8 cellular contexts compared by ENCODE assay signal in genomic region chr17:27293898-27294688, GRCh38. TPM values are rescaled to one million over a fixed set of nuclear protein-coding genes. Genes with fewer than 3 reads are reported as not detected.
DNase-seq lines count a peak whose midpoint lies in the region; ATAC-seq and TF ChIP-seq lines count a peak whose summit lies in the region.

A gene with protein sequence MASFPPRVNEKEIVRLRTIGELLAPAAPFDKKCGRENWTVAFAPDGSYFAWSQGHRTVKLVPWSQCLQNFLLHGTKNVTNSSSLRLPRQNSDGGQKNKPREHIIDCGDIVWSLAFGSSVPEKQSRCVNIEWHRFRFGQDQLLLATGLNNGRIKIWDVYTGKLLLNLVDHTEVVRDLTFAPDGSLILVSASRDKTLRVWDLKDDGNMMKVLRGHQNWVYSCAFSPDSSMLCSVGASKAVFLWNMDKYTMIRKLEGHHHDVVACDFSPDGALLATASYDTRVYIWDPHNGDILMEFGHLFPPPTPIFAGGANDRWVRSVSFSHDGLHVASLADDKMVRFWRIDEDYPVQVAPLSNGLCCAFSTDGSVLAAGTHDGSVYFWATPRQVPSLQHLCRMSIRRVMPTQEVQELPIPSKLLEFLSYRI (plus strand): TSS chr17:27294114. CDS start chr17:27294396, 282 bp downstream.

- H3K27me3 Mint-ChIP-seq in activated T-cell treated with anti-CD3 and anti-CD28 coated beads, Interleukin-2, amount 50 U/mL, for 24 hours: no peaks in the 10 kb centered on the region

- H3K9ac ChIP-seq in PC-3 (ENCODE audit: low read length) (peak within 1 kb of the TSS; percentile 96), mucosa of stomach (ENCODE audit: low read length) (peak within 1 kb of the TSS; percentile 99)

- CTCF ChIA-PET in PC-3 (lab: Charles Lee): interaction anchor here (1.5 kb wide), 1 partner anchor 39 kb away, joined by 4 read pairs; no protein-coding TSS in a partner anchor

- 0 out of 2 replicates have a peak, but pooled peaks cover 3% of the 10 kb centered on the region for H3K36me3 ChIP-seq in PC-3 (ENCODE audit: low read depth, low read length)
- no peaks in the 10 kb centered on the region for H3K36me3 ChIP-seq in mucosa of stomach (ENCODE audit: control insufficient read depth, insufficient read depth, low read length)

- peak; percentile 95 for TF ChIP-seq POLR2A in erythroblast (IDR thresholded peaks at IDR 0.05; ENCODE audit: low read length)

- ATAC-seq in GM21723 (IDR thresholded peaks at IDR 0.05; ENCODE audit: unreplicated experiment) (peak; percentile 79), PC-3 (peak; percentile 80)

- H3K9me2 ChIP-seq in PC-3 (replicated peaks; ENCODE audit: low read length): no peaks in the 10 kb centered on the region

- peak within 1 kb of the TSS; percentile 99 for H3K27ac Mint-ChIP-seq in activated T-cell treated with anti-CD3 and anti-CD28 coated beads, Interleukin-2, amount 50 U/mL, for 24 hours

- H3K4me3 Mint-ChIP-seq in activated T-cell treated with anti-CD3 and anti-CD28 coated beads, Interleukin-2, amount 50 U/mL, for 24 hours: peak within 1 kb of the TSS; percentile 99

- H3K9me3 Mint-ChIP-seq in activated T-cell treated with anti-CD3 and anti-CD28 coated beads, Interleukin-2, amount 50 U/mL, for 24 hours: no peaks in the 10 kb centered on the region

- H3K9me3 ChIP-seq in PC-3 (ENCODE audit: low read length) (no peaks in the 10 kb centered on the region), mucosa of stomach (ENCODE audit: control insufficient read depth, low read length) (no peaks in the 10 kb centered on the region)

- DNase-seq in DMS79 (lab: John Stamatoyannopoulos, UW): peak; percentile 78
- DNase-seq in KBM-7: peak; percentile 96
- DNase-seq in PC-3: peak; percentile 83
- DNase-seq in activated T-cell treated with anti-CD3 and anti-CD28 coated beads, Interleukin-2, amount 50 U/mL, for 24 hours: peak; percentile 96
- peak; percentile 96 to 98 for DNase-seq in erythroblast (lab: John Stamatoyannopoulos, UW)
- DNase-seq in stimulated activated CD8-positive, alpha-beta memory T cell treated with anti-CD3 and anti-CD28 coated beads, Interleukin-4, amount 100 ng/mL, for 48 hours: peak; percentile 94

- peak within 1 kb of the TSS; percentile 91 for H2AFZ ChIP-seq in PC-3 (ENCODE audit: low read length)

- in situ Hi-C loops in KBM-7 (cut with MboI; ENCODE audit: low pct_unique_long_range_greater_than_20kb, low sequenced_read_pairs): no loop called here

- H3K4me2 ChIP-seq in PC-3 (ENCODE audit: low read length): peak within 1 kb of the TSS; percentile 95

- peaks cover 51% of the 10 kb centered on the region for H3K79me2 ChIP-seq in PC-3 (ENCODE audit: low read length)

- no peaks in the 10 kb centered on the region for H3F3A ChIP-seq in PC-3 (ENCODE audit: low read length, unreplicated experiment)

- H3K27me3 ChIP-seq in PC-3 (ENCODE audit: low read length) (no peaks in the 10 kb centered on the region), mucosa of stomach (ENCODE audit: control insufficient read depth, insufficient read depth, low read length) (no peaks in the 10 kb centered on the region)

- POLR2A ChIA-PET in PC-3 (lab: Charles Lee; ENCODE audit: unreplicated experiment): interaction anchor here (0.5 to 1.0 kb wide), 6 partner anchors 9 to 87 kb away, joined by 3 to 6 read pairs (median 4); no protein-coding TSS in a partner anchor

- peaks cover 35% of the 10 kb centered on the region for H3K36me3 Mint-ChIP-seq in activated T-cell treated with anti-CD3 and anti-CD28 coated beads, Interleukin-2, amount 50 U/mL, for 24 hours (ENCODE audit: low read depth)

- H3K27ac ChIP-seq in PC-3 (ENCODE audit: low read length): peak within 1 kb of the TSS; percentile 74

- TSS peak; percentile 80 for BruUV-seq in PC-3 (replicated peaks; lab: Mats Ljungman, UMichigan)

- H3K4me1 ChIP-seq in PC-3 (ENCODE audit: insufficient read depth, low read length): peaks cover 19% of the 10 kb centered on the region
- H3K4me1 ChIP-seq in mucosa of stomach (ENCODE audit: control insufficient read depth, insufficient read depth, low read length): peaks cover 13% of the 10 kb centered on the region

- peaks cover 41% of the 10 kb centered on the region for H3K4me1 Mint-ChIP-seq in activated T-cell treated with anti-CD3 and anti-CD28 coated beads, Interleukin-2, amount 50 U/mL, for 24 hours (ENCODE audit: low read depth)

- H3K4me3 ChIP-seq in PC-3 (ENCODE audit: low read length): peak within 1 kb of the TSS; percentile 98
- peak within 1 kb of the TSS; percentile 99 for H3K4me3 ChIP-seq in mucosa of stomach (ENCODE audit: low read length)

- no peak for TF ChIP-seq CTCF in PC-3 (conservative IDR thresholded peaks at IDR 0.05; ENCODE audit: low read depth, low read length)

- H4K20me1 ChIP-seq in PC-3 (ENCODE audit: low read length): peaks cover 21% of the 10 kb centered on the region

- intact Hi-C loops in PC-3 (cut with micrococcal nuclease): loop anchor here (1.0 kb wide), 1 partner anchor 47 kb away; no protein-coding TSS in a partner anchor

RNA-seq across cellular contexts. Expression of the gene that starts here (rescaled TPM):
- 32.0 and 35.1 TPM in 2 replicates for total RNA-seq in PC-3 (2014; rRNA removed)

Comparison
In these comparisons a context has a peak if more than half of its experiments do, and no peak if none do; other contexts are left out.
1. Peak in every context shown above with its lines: DNase-seq, ATAC-seq, H3K4me3 ChIP-seq and H3K27ac ChIP-seq.